ENCODE assay signal across 26 cellular contexts in the genomic region with DNA sequence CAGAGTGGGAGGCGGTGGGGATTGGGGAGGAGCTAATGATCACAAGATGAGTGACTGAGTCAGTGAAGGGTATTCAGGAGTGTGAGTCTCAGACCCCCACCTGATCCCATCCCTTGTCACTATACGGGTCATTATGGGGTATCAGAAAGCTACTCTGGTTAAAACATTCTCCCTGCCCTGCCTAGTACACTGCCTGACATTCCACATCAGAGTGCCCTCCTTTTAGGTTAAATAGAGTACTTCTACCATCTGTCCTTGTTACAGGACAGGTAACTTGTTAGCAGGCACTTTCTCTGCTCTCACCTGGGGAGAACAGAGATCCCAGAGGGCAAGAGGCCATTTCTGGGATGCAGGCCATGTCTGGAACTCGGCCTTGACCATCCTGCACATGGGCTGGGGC.
DNase-seq lines count a peak whose midpoint lies in the region; ATAC-seq, FAIRE-seq and TF ChIP-seq lines count a peak whose summit lies in the region.
"Had no signal": no experiment of that assay in that cellular context is flagged by ENCODE, and none has a peak within 500 bp of the region (broad histone marks: within the 10 kb centered on the region; RNA-seq: fewer than 3 reads in every experiment).

No MANE protein-coding gene starts in this region.

- H3K79me2 ChIP-seq in H1 (ENCODE audit: control insufficient read depth in 1 of 2, insufficient read depth in 2 of 2, low read length in 2 of 2) (no peaks in the 10 kb centered on the region), osteoblast (ENCODE audit: insufficient read depth, low read length) (no peaks in the 10 kb centered on the region)

- no peak overlapping the region for H3K23ac ChIP-seq in H1 (ENCODE audit: insufficient read length)

- H4K91ac ChIP-seq in H1 (replicated peaks; ENCODE audit: insufficient read length, low read length) = no peak overlapping the region

- H3K27me3 ChIP-seq in H1 (replicated peaks in 1 of 4; ENCODE audit: control insufficient read depth in 3 of 4, extremely low read depth in 1 of 4, insufficient read depth in 3 of 4, low read length in 3 of 4) (no peaks in the 10 kb centered on the region), osteoblast (ENCODE audit: insufficient read depth, low read length) (no peaks in the 10 kb centered on the region)
- H3K27me3 ChIP-seq: BE2C, BLaER1 had no signal

- H3K14ac ChIP-seq in H1 (ENCODE audit: insufficient read length) = no peak overlapping the region

- H3K4me2 ChIP-seq in H1 (ENCODE audit: insufficient read depth in 1 of 2, low read depth in 2 of 2, low read length in 2 of 2) (no peak overlapping the region), osteoblast (ENCODE audit: insufficient read depth, low read length) (no peak overlapping the region)
- H3K4me2 ChIP-seq: BLaER1 had no signal

- no peak overlapping the region for H3K56ac ChIP-seq in H1 (replicated peaks; ENCODE audit: insufficient read length, low read depth, low read length)

- DNase-seq in H1 (ENCODE audit: low read depth in 1 of 2, low spot score in 2 of 2) = no peak
- peak; percentile 42 for DNase-seq in osteoblast (ENCODE audit: insufficient read length, low spot score, missing footprints)
- no peak for DNase-seq in NCI-H2029 (lab: John Stamatoyannopoulos, UW)
- DNase-seq in activated T-cell treated with anti-CD3 and anti-CD28 coated beads, Interleukin-2, amount 50 U/mL, for 1 hour = no peak
- DNase-seq: 8988T; ACHN; BE2C; C1 segment of cervical spinal cord; CD4-positive, alpha-beta memory T cell; CD4-positive, CD25-positive, alpha-beta regulatory T cell; CD8-positive, alpha-beta memory T cell; COR-L47; DMS 273 treated with DMSO at 0.1 percent for 48 hours; DMS153; DMS53; DMS79; DND-41; EL; GDM1 had no signal

- ATAC-seq in GM18867 (IDR thresholded peaks at IDR 0.05; ENCODE audit: unreplicated experiment) = no peak
- ATAC-seq: GM12878 had no signal

- H2BK12ac ChIP-seq in H1 (ENCODE audit: low read depth, low read length) = no peak overlapping the region

- TF ChIP-seq RAD21 in H1 (IDR thresholded peaks at IDR 0.05 in 1 of 2, conservative IDR thresholded peaks at IDR 0.05 in 1 of 2; ENCODE audit: low read depth in 2 of 2, low read length in 2 of 2) = no peak

- H3K23me2 ChIP-seq in H1 (ENCODE audit: low read depth, low read length) = no peaks in the 10 kb centered on the region

- no peak for FAIRE-seq in H1 (lab: Jason Lieb, UNC)
- FAIRE-seq: A204.1, GM12878, GM12892, GM18507, GM19239 had no signal

- peaks cover 0 to 2% of the 10 kb centered on the region in 2 experiments for H4K20me1 ChIP-seq in H1 (replicated peaks in 1 of 2; ENCODE audit: control insufficient read depth in 1 of 2, insufficient read depth in 2 of 2, low read length in 2 of 2)
- H4K20me1 ChIP-seq in osteoblast (ENCODE audit: insufficient read depth, low read length) = no peaks in the 10 kb centered on the region
- H4K20me1 ChIP-seq: BLaER1 had no signal

- no peak overlapping the region for H3K27ac ChIP-seq in H1 (ENCODE audit: low read depth, low read length)
- no peak overlapping the region for H3K27ac ChIP-seq in osteoblast (ENCODE audit: low read depth, low read length)
- H3K27ac ChIP-seq: BLaER1 had no signal

- CTCF ChIA-PET in H1 (lab: Charles Lee; ENCODE audit: partially characterized antibody) = interaction anchor here (1.1 to 4.0 kb wide), 12 partner anchors 8 to 124 kb away, joined by 3 to 33 read pairs (median 5); no protein-coding TSS in a partner anchor

- H3K4me3 ChIP-seq in H1 (ENCODE audit: extremely low read depth in 1 of 4, insufficient read depth in 2 of 4, low read depth in 3 of 4, low read length in 4 of 4) = no peak overlapping the region
- H3K4me3 ChIP-seq in osteoblast (ENCODE audit: insufficient read depth, low read length) = no peak overlapping the region
- H3K4me3 ChIP-seq: BLaER1, GM12878 had no signal

- H2BK20ac ChIP-seq in H1 (ENCODE audit: low read length) = no peak overlapping the region

- H2AFZ ChIP-seq in H1 (ENCODE audit: low read length) (no peak overlapping the region), osteoblast (ENCODE audit: low read length) (no peak overlapping the region)

- H3K18ac ChIP-seq in H1 (ENCODE audit: extremely low read depth, low read length) = no peak overlapping the region

- H3K9me3 ChIP-seq in H1 (ENCODE audit: insufficient read depth in 2 of 2, low read depth in 1 of 2, low read length in 1 of 2) = no peaks in the 10 kb centered on the region
- no peaks in the 10 kb centered on the region for H3K9me3 ChIP-seq in osteoblast (ENCODE audit: low read depth, low read length)
- H3K9me3 ChIP-seq: BE2C, BLaER1 had no signal

- TF ChIP-seq EP300 in H1 (IDR thresholded peaks at IDR 0.05; ENCODE audit: borderline replicate concordance in 1 of 2, low read depth in 2 of 2, low read length in 2 of 2) = no peak

- no peaks in the 10 kb centered on the region for H3K79me1 ChIP-seq in H1 (ENCODE audit: low read depth, low read length)

- no peak overlapping the region for H2BK5ac ChIP-seq in H1 (ENCODE audit: low read depth, low read length)

- no peak overlapping the region for H2BK15ac ChIP-seq in H1 (ENCODE audit: low read length)

- no peak for TF ChIP-seq CTCF in H1 (IDR thresholded peaks at IDR 0.05; ENCODE audit: control extremely low read depth in 1 of 3, insufficient read depth in 1 of 3, low read depth in 1 of 3, low read length in 3 of 3)
- TF ChIP-seq CTCF in osteoblast (IDR thresholded peaks at IDR 0.05; ENCODE audit: extremely low read depth, low read depth, low read length) = no peak

- POLR2A ChIA-PET in H1 (lab: Charles Lee; ENCODE audit: partially characterized antibody) = no interaction called here

- no peaks in the 10 kb centered on the region; a peak in 1 of 7 replicates for H3K4me1 ChIP-seq in H1 (replicated peaks in 1 of 4; ENCODE audit: control insufficient read depth in 3 of 4, insufficient read depth in 4 of 4, low read length in 3 of 4)
- no peaks in the 10 kb centered on the region for H3K4me1 ChIP-seq in osteoblast (ENCODE audit: insufficient read depth, low read length)
- H3K4me1 ChIP-seq: BLaER1 had no signal

- H2AK5ac ChIP-seq in H1 (ENCODE audit: low read depth, low read length) = no peak overlapping the region

- no peak overlapping the region for H4K5ac ChIP-seq in H1 (ENCODE audit: insufficient read length, low read depth, low read length)

- TF ChIP-seq POLR2A in H1 (IDR thresholded peaks at IDR 0.05; ENCODE audit: control extremely low read depth in 1 of 2, low read depth in 2 of 2, low read length in 2 of 2) = no peak

- no peak overlapping the region for H3K4ac ChIP-seq in H1 (replicated peaks; ENCODE audit: insufficient read length, low read depth, low read length)

- H4K8ac ChIP-seq in H1 (ENCODE audit: extremely low read depth, insufficient read depth, low read length) = no peak overlapping the region

- 84% methylated on average over 3 of the region's 3 CpGs; no CpG with 5 or more reads in 1 of the 2 experiments for WGBS in H1 (ENCODE audit: extremely low coverage in 1 of 2, insufficient coverage in 1 of 2, insufficient read length in 1 of 2, insufficient replicate concordance in 2 of 2, low coverage in 1 of 2, low lambda C conversion rate in 2 of 2, missing lambda C conversion rate in 1 of 2), 2 experiments

- H2BK120ac ChIP-seq in H1 (replicated peaks; ENCODE audit: low read depth, low read length) = no peak overlapping the region

- H3K9ac ChIP-seq in H1 (replicated peaks in 1 of 4; ENCODE audit: extremely low read depth in 1 of 4, low read depth in 3 of 4, low read length in 3 of 4) = no peak overlapping the region
- H3K9ac ChIP-seq: BLaER1 had no signal

- H3K36me3 ChIP-seq in H1 (ENCODE audit: control insufficient read depth in 2 of 4, insufficient read depth in 4 of 4, low read length in 3 of 4) (no peaks in the 10 kb centered on the region), osteoblast (ENCODE audit: insufficient read depth, low read length) (no peaks in the 10 kb centered on the region)
- H3K36me3 ChIP-seq: BE2C, BLaER1 had no signal

TF ChIP-seq in H1, 55 proteins besides CTCF, POLR2A, EP300 and RAD21 (continues in another document):
- TF ChIP-seq MAFK (IDR thresholded peaks at IDR 0.05; ENCODE audit: low read depth, low read length) = no peak
